ENCODE assay signal across 7 cellular contexts in the genomic region with DNA sequence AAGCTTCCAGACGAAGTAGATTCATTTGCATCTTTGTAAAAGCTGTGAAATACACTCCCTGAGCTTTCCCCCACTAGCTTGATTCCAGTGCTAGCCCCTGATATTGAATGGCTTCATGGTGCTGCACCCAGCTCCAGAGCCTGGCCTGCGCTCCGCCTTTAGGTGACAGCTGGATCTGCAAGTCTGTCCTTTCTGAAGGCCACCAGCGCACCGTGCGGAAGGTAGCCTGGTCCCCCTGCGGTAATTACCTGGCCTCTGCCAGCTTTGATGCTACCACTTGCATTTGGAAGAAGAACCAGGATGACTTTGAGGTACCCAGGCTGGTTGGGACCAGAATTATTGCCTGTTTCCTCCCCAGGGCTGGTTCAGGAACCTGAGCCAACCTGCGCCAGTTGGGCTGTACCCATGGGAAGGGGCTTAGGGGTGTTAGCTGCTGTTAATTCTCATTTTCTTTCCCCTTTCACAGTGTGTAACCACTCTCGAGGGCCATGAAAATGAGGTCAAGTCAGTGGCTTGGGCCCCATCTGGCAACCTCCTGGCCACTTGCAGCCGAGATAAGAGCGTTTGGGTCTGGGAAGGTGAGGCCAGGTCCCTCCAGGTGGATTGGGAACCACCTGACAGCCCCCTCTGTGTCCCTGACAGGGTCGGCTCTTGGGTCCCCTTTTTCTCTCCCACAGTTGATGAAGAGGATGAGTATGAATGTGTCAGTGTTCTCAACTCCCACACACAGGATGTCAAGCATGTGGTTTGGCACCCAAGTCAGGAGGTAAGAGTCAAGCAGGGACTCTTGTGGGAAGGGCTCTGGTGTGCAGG. TPM values are rescaled to one million over a fixed set of nuclear protein-coding genes. Genes with fewer than 3 reads are reported as not detected.
A peak's percentile ranks its signal among the peaks of the same experiment; 100 is the strongest.
DNase-seq lines count a peak whose midpoint lies in the region; ATAC-seq and TF ChIP-seq lines count a peak whose summit lies in the region.

No MANE protein-coding gene starts in this region.

- peaks cover 20% of the 10 kb centered on the region for H3K4me1 ChIP-seq in neuron (ENCODE audit: insufficient read depth, low read length)

- TF ChIP-seq CTCF in GM10266 (IDR thresholded peaks at IDR 0.05; ENCODE audit: control insufficient read depth, insufficient read depth, low read depth, missing control alignments): peak; percentile 47

- no peak for ATAC-seq in HG03139 (IDR thresholded peaks at IDR 0.05; ENCODE audit: unreplicated experiment)

- H2AFZ ChIP-seq in neuron (ENCODE audit: low read depth, low read length): no peak overlapping the region

- no peaks in the 10 kb centered on the region for H3K9me3 ChIP-seq in neuron (ENCODE audit: low read length)

- H3K36me3 ChIP-seq in neuron (ENCODE audit: insufficient read depth, low read length): peaks cover 49% of the 10 kb centered on the region

- H3K4me3 ChIP-seq in neuron (ENCODE audit: low read length): peak overlapping the region; percentile 62

- no peaks in the 10 kb centered on the region for H3K27me3 ChIP-seq in neuron (ENCODE audit: insufficient read depth, low read length)

- DNase-seq in GM10266 (ENCODE audit: extremely low spot score) (peak; percentile 35), M059J (ENCODE audit: low read depth) (peak; percentile 25), occipital lobe (lab: John Stamatoyannopoulos, UW) (no peak)
- DNase-seq in activated CD4-positive, alpha-beta T cell treated with anti-CD3 and anti-CD28 coated beads for 48 hours: peak; percentile 77
- DNase-seq in effector CD4-positive, alpha-beta T cell: peak; percentile 23

RNA-seq across cellular contexts. Expression of gene CIAO1, which starts 1.3 kb away (rescaled TPM):
- 89.1 and 115 TPM in 2 replicates for total RNA-seq in M059J (2014; rRNA removed; shearing (Covaris generic))
- total RNA-seq in occipital lobe: 80.3 TPM

RNA-seq across cellular contexts. Expression of gene TMEM127, which starts 1.6 kb away (rescaled TPM):
- 33.8 and 45.3 TPM in 2 replicates for total RNA-seq in M059J (2014; rRNA removed; shearing (Covaris generic))
- total RNA-seq in occipital lobe: 19.7 TPM

RNA-seq across cellular contexts. Expression of gene SNRNP200, which starts 38.0 kb away (rescaled TPM):
- total RNA-seq in M059J (2014; rRNA removed; shearing (Covaris generic)): 26.8 and 51.4 TPM in 2 replicates
- total RNA-seq in occipital lobe: 40.4 TPM

RNA-seq across cellular contexts. Expression of gene ITPRIPL1, which starts 57.8 kb away (rescaled TPM):
- total RNA-seq in M059J (2014; rRNA removed; shearing (Covaris generic)): 1.3 and 3.2 TPM in 2 replicates
- total RNA-seq in occipital lobe: 7.5 TPM

RNA-seq across cellular contexts. Expression of gene STARD7, which starts 58.7 kb away (rescaled TPM):
- total RNA-seq in M059J (2014; rRNA removed; shearing (Covaris generic)): 134 and 160 TPM in 2 replicates
- total RNA-seq in occipital lobe: 165 TPM
